Comparison of ENCODE assay signal across 9 cellular contexts in genomic region chr3:129625071-129625874, GRCh38. TPM values are rescaled to one million over a fixed set of nuclear protein-coding genes. Genes with fewer than 3 reads are reported as not detected.
A peak's percentile ranks its signal among the peaks of the same experiment; 100 is the strongest.
DNase-seq lines count a peak whose midpoint lies in the region; ATAC-seq, FAIRE-seq and TF ChIP-seq lines count a peak whose summit lies in the region.
"Had no signal": no experiment of that assay in that cellular context is flagged by ENCODE, and none has a peak within 500 bp of the region (broad histone marks: within the 10 kb centered on the region; RNA-seq: fewer than 3 reads in every experiment).

No MANE protein-coding gene starts in this region.

- H3K4me1 Mint-ChIP-seq in activated naive CD4-positive, alpha-beta T cell treated with anti-CD3 and anti-CD28 coated beads, Interleukin-2, amount 10 ng/mL, durations not matched to agents 7 days and 5 days: peaks cover 22% of the 10 kb centered on the region
- H3K4me1 Mint-ChIP-seq in activated T-helper 17 cell treated with anti-CD3 and anti-CD28 coated beads, Interleukin-2, amount 50 U/mL, for 72 hours: peaks cover 4% of the 10 kb centered on the region

- H3K9me3 ChIP-seq in HepG2 (ENCODE audit: low read length): no peaks in the 10 kb centered on the region

- in situ Hi-C loops in HepG2 (cut with HindIII; ENCODE audit: extremely low pct_ligation_motif_present, low pct_unique_long_range_greater_than_20kb): loop anchor here (5.0 kb wide), 2 partner anchors 207 to 307 kb away; no protein-coding TSS in a partner anchor

- no TSS peak for BruUV-seq in HepG2 (replicated peaks; lab: Mats Ljungman, UMichigan)

- POLR2A ChIA-PET in HepG2 (lab: Yijun Ruan, JAX): interaction anchor here (0.9 to 5.4 kb wide), 10 partner anchors 9 to 268 kb away, joined by 3 to 107 read pairs (median 10); partner anchors contain the start of gene TMCC1

- peak overlapping the region; percentile 24 to 97 (median 52); a peak in 5 of 6 replicates for H3K4me3 ChIP-seq in HepG2 (replicated peaks in 1 of 3; ENCODE audit: insufficient read depth in 1 of 3, low read depth in 2 of 3, low read length in 3 of 3)

- intact Hi-C loops in HepG2 (cut with micrococcal nuclease; ENCODE audit: unreplicated experiment): loop anchor here (10.0 kb wide), 1 partner anchor 240 kb away; no protein-coding TSS in a partner anchor

- CTCF ChIA-PET in activated naive CD4-positive, alpha-beta T cell treated with anti-CD3 and anti-CD28 coated beads, Interleukin-2, amount 10 ng/mL, durations not matched to agents 7 days and 5 days (lab: Charles Lee): interaction anchor here (1.3 kb wide), 1 partner anchor 204 kb away, joined by 5 read pairs; no protein-coding TSS in a partner anchor
- CTCF ChIA-PET in HepG2 (lab: Yijun Ruan, JAX; ENCODE audit: low intra/inter-chr PET ratio, low total read pairs): no interaction called here

- H3K27ac ChIP-seq in HepG2 (ENCODE audit: extremely low read length, insufficient read depth, low read length): peak overlapping the region; percentile 95

- no peak overlapping the region for H3K27ac Mint-ChIP-seq in activated naive CD4-positive, alpha-beta T cell treated with anti-CD3 and anti-CD28 coated beads, Interleukin-2, amount 10 ng/mL, durations not matched to agents 7 days and 5 days
- no peak overlapping the region for H3K27ac Mint-ChIP-seq in activated T-helper 17 cell treated with anti-CD3 and anti-CD28 coated beads, Interleukin-2, amount 50 U/mL, for 72 hours

- peak overlapping the region; percentile 31 for H3K4me3 Mint-ChIP-seq in activated naive CD4-positive, alpha-beta T cell treated with anti-CD3 and anti-CD28 coated beads, Interleukin-2, amount 10 ng/mL, durations not matched to agents 7 days and 5 days
- H3K4me3 Mint-ChIP-seq in activated T-helper 17 cell treated with anti-CD3 and anti-CD28 coated beads, Interleukin-2, amount 50 U/mL, for 72 hours: peak overlapping the region; percentile 87

- peaks cover 72% of the 10 kb centered on the region for H3K4me1 ChIP-seq in HepG2 (ENCODE audit: insufficient read depth, low read length)

- H4K20me1 ChIP-seq in HepG2 (ENCODE audit: insufficient read depth, low read length): no peaks in the 10 kb centered on the region

- peak; percentile 72 for TF ChIP-seq CTCF in HepG2 (CRISPR knock-in tag; IDR thresholded peaks at IDR 0.05)

- peaks cover 8% of the 10 kb centered on the region for H3K79me2 ChIP-seq in HepG2 (ENCODE audit: insufficient read depth, low read length)

- no peak overlapping the region for H2AFZ ChIP-seq in HepG2 (ENCODE audit: low read length)

- no peak for TF ChIP-seq EP300 in HepG2 (IDR thresholded peaks at IDR 0.05; ENCODE audit: low read depth in 2 of 2, low read length in 2 of 2)
- no peak for TF ChIP-seq EP300 in HepG2 (CRISPR knock-in tag; IDR thresholded peaks at IDR 0.05; ENCODE audit: borderline replicate concordance)

- peaks cover 71% of the 10 kb centered on the region for H3K27me3 Mint-ChIP-seq in activated naive CD4-positive, alpha-beta T cell treated with anti-CD3 and anti-CD28 coated beads, Interleukin-2, amount 10 ng/mL, durations not matched to agents 7 days and 5 days
- no peaks in the 10 kb centered on the region for H3K27me3 Mint-ChIP-seq in activated T-helper 17 cell treated with anti-CD3 and anti-CD28 coated beads, Interleukin-2, amount 50 U/mL, for 72 hours

- no peaks in the 10 kb centered on the region; a peak in 1 of 5 replicates for H3K27me3 ChIP-seq in HepG2 (ENCODE audit: control insufficient read depth in 1 of 2, insufficient read depth in 2 of 2, low read length in 2 of 2)

- no peak for FAIRE-seq in HepG2 (lab: Jason Lieb, UNC)
- FAIRE-seq: TTC549 had no signal

- DNase-seq in activated naive CD4-positive, alpha-beta T cell treated with anti-CD3 and anti-CD28 coated beads, Interleukin-2, amount 10 ng/mL, durations not matched to agents 7 days and 5 days: no peak
- no peak for DNase-seq in activated naive CD4-positive, alpha-beta T cell treated with anti-CD3 and anti-CD28 coated beads, Interleukin-2, amount 50 U/mL, for 16 hours
- DNase-seq in HepG2 (ENCODE audit: low spot score): no peak
- DNase-seq in ureter (ENCODE audit: low spot score): peak; percentile 47

- H3K4me2 ChIP-seq in HepG2 (ENCODE audit: low read depth, low read length): peak overlapping the region; percentile 100

- H3K36me3 Mint-ChIP-seq in activated naive CD4-positive, alpha-beta T cell treated with anti-CD3 and anti-CD28 coated beads, Interleukin-2, amount 10 ng/mL, durations not matched to agents 7 days and 5 days: no peaks in the 10 kb centered on the region
- H3K36me3 Mint-ChIP-seq in activated T-helper 17 cell treated with anti-CD3 and anti-CD28 coated beads, Interleukin-2, amount 50 U/mL, for 72 hours (ENCODE audit: low read depth): no peaks in the 10 kb centered on the region

- no peaks in the 10 kb centered on the region for H3K36me3 ChIP-seq in HepG2 (replicated peaks in 1 of 2; ENCODE audit: control insufficient read depth in 1 of 2, insufficient read depth in 2 of 2, low read length in 2 of 2)

- no peak for TF ChIP-seq POLR2A in HepG2 (IDR thresholded peaks at IDR 0.05; ENCODE audit: insufficient read depth in 1 of 2, low read depth in 2 of 2, low read length in 2 of 2)

- H3K9ac ChIP-seq in HepG2 (ENCODE audit: insufficient read depth, low read depth, low read length): peak overlapping the region; percentile 59

- 16% methylated on average over 4 of the region's 12 CpGs for WGBS in HepG2 (ENCODE audit: low lambda C conversion rate)

- no peak for ATAC-seq in activated T-helper 17 cell treated with anti-CD3 and anti-CD28 coated beads, Interleukin-2, amount 50 U/mL, for 72 hours (replicated peaks)
- ATAC-seq in HepG2 (peak; percentile 13; the same call in 2 of the 3 replicates), HG03442 (IDR thresholded peaks at IDR 0.05; ENCODE audit: unreplicated experiment) (no peak), HG03108 (IDR thresholded peaks at IDR 0.05; ENCODE audit: unreplicated experiment) (no peak), GM18873 (IDR thresholded peaks at IDR 0.05; ENCODE audit: low FRiP score, unreplicated experiment) (no peak)

- peak; percentile 37; the same call in 1 of the 2 replicates for TF ChIP-seq RAD21 in HepG2 (CRISPR knock-in tag; IDR thresholded peaks at IDR 0.05)

- H3K9me3 Mint-ChIP-seq in activated naive CD4-positive, alpha-beta T cell treated with anti-CD3 and anti-CD28 coated beads, Interleukin-2, amount 10 ng/mL, durations not matched to agents 7 days and 5 days: no peaks in the 10 kb centered on the region
- H3K9me3 Mint-ChIP-seq in activated T-helper 17 cell treated with anti-CD3 and anti-CD28 coated beads, Interleukin-2, amount 50 U/mL, for 72 hours: no peaks in the 10 kb centered on the region

TF ChIP-seq in HepG2, 621 proteins besides CTCF, POLR2A, EP300 and RAD21 (continues in another document):
- TF ChIP-seq MED13 (CRISPR knock-in tag; IDR thresholded peaks at IDR 0.05) (no peak), ZBTB38 (CRISPR knock-in tag; IDR thresholded peaks at IDR 0.05) (no peak), SP1 (IDR thresholded peaks at IDR 0.05) (no peak), SP1 (CRISPR knock-in tag; IDR thresholded peaks at IDR 0.05) (no peak), ZNF780A (CRISPR knock-in tag; IDR thresholded peaks at IDR 0.05) (no peak), CREBL2 (CRISPR knock-in tag; IDR thresholded peaks at IDR 0.05; ENCODE audit: borderline replicate concordance) (no peak)

RNA-seq across cellular contexts. Expression of gene PLXND1, which starts 18.8 kb away (rescaled TPM):
- total RNA-seq in activated T-helper 17 cell treated with anti-CD3 and anti-CD28 coated beads, Interleukin-2, amount 50 U/mL, for 72 hours: 1 to 10 TPM; 6.2 to 7.4 TPM
- total RNA-seq in HepG2 (2016; rRNA removed; fragmentation: Illumina TruSeq; extraction: Trizol) (15.9 and 25.3 TPM in 2 replicates), ureter (138 TPM)
- total RNA-seq in HepG2 (2016; cell fraction: cytosol; rRNA removed; fragmentation: Illumina TruSeq; extraction: Trizol; ENCODE audit: low read depth): 6.6 and 10.2 TPM in 2 replicates
- total RNA-seq in HepG2 (2016; cell fraction: insoluble cytoplasmic fraction; rRNA removed; fragmentation: Illumina TruSeq; extraction: Trizol): 17.4 and 18.7 TPM in 2 replicates
- 20.1 and 23.5 TPM in 2 replicates for total RNA-seq in HepG2 (2016; cell fraction: membrane; rRNA removed; fragmentation: Illumina TruSeq; extraction: Trizol)
- total RNA-seq in HepG2 (2016; cell fraction: nucleus; rRNA removed; fragmentation: Illumina TruSeq; extraction: Trizol): 31.2 and 42.9 TPM in 2 replicates
- polyA plus RNA-seq in HepG2 (2011; rRNA removed): 42.0 and 51.9 TPM in 2 replicates
- polyA plus RNA-seq in HepG2 (2011; cell fraction: cytosol; rRNA removed): 32.8 and 38.1 TPM in 2 replicates
- 227 and 266 TPM in 2 replicates for polyA plus RNA-seq in HepG2 (2011; cell fraction: nucleus; rRNA removed)
- 48.7 and 95.9 TPM in 2 replicates for polyA plus RNA-seq in HepG2 (2012)
- 4.4 and 4.6 TPM in 2 replicates for polyA plus RNA-seq in HepG2 (2016; cell fraction: cytosol; fragmentation: Illumina TruSeq; extraction: Trizol; ENCODE audit: low read depth)
- 20.5 and 26.7 TPM in 2 replicates for polyA plus RNA-seq in HepG2 (2016; cell fraction: insoluble cytoplasmic fraction; fragmentation: Illumina TruSeq; extraction: Trizol; ENCODE audit: low read depth)
- polyA plus RNA-seq in HepG2 (2016; cell fraction: membrane; fragmentation: Illumina TruSeq; extraction: Trizol; ENCODE audit: low read depth): 14.3 and 14.5 TPM in 2 replicates
- 87.9 and 89.2 TPM in 2 replicates for polyA plus RNA-seq in HepG2 (2016; cell fraction: nucleus; fragmentation: Illumina TruSeq; extraction: Trizol; ENCODE audit: insufficient read depth, low read depth)
- 25.6 and 59.9 TPM in 2 replicates for polyA minus RNA-seq in HepG2 (2011; rRNA and poly(A)+ RNA removed; ENCODE audit: low replicate concordance)
- polyA minus RNA-seq in HepG2 (2011; cell fraction: cytosol; rRNA and poly(A)+ RNA removed): 30.9 and 54.1 TPM in 2 replicates
- polyA minus RNA-seq in HepG2 (2011; cell fraction: nucleus; rRNA and poly(A)+ RNA removed): 61.7 and 71.7 TPM in 2 replicates
